8 cellular contexts compared by ENCODE assay signal in genomic region chr22:31496735-31497146, GRCh38. TPM values are rescaled to one million over a fixed set of nuclear protein-coding genes. Genes with fewer than 3 reads are reported as not detected.
DNase-seq lines count a peak whose midpoint lies in the region; ATAC-seq, FAIRE-seq and TF ChIP-seq lines count a peak whose summit lies in the region.

No MANE protein-coding gene starts in this region.

- no peaks in the 10 kb centered on the region for H3K27me3 Mint-ChIP-seq in activated naive CD8-positive, alpha-beta T cell

- H3K9ac ChIP-seq in HCT116 (ENCODE audit: low read length) (peak overlapping the region; percentile 94), OCI-LY3 (ENCODE audit: low read length) (peak overlapping the region; percentile 89)

- no peak for FAIRE-seq in small intestine (lab: Jason Lieb, UNC)

- TF ChIP-seq POLR2A in HCT116 (IDR thresholded peaks at IDR 0.05; ENCODE audit: borderline replicate concordance, extremely low read depth, insufficient read depth, insufficient read length): no peak

- no peaks in the 10 kb centered on the region for H3K27me3 ChIP-seq in HCT116 (ENCODE audit: insufficient read depth, low read length)
- no peaks in the 10 kb centered on the region for H3K27me3 ChIP-seq in OCI-LY3 (ENCODE audit: low read depth, low read length)
- H3K27me3 ChIP-seq in hepatocyte: no peaks in the 10 kb centered on the region
- H3K27me3 ChIP-seq in small intestine (ENCODE audit: control insufficient read depth in 2 of 2, insufficient read depth in 2 of 2, low read length in 2 of 2): no peaks in the 10 kb centered on the region

- no peaks in the 10 kb centered on the region for H3K9me3 Mint-ChIP-seq in activated naive CD8-positive, alpha-beta T cell (ENCODE audit: low read depth)

- H3K79me2 ChIP-seq in HCT116 (ENCODE audit: insufficient read depth, low read length) (peaks cover 17% of the 10 kb centered on the region), OCI-LY3 (ENCODE audit: low read length) (peaks cover 46% of the 10 kb centered on the region), hepatocyte (peaks cover 23% of the 10 kb centered on the region)

- POLR2A ChIA-PET in HCT116 (lab: Charles Lee): no interaction called here

- TF ChIP-seq CTCF in HCT116 (IDR thresholded peaks at IDR 0.05 in 2 of 3, conservative IDR thresholded peaks at IDR 0.05 in 1 of 3; ENCODE audit: borderline replicate concordance in 1 of 3, insufficient read depth in 1 of 3, low read depth in 2 of 3, low read length in 2 of 3) (no peak), OCI-LY3 (IDR thresholded peaks at IDR 0.05; ENCODE audit: low read depth, low read length) (no peak), hepatocyte (IDR thresholded peaks at IDR 0.05; ENCODE audit: poor library complexity) (no peak)

- H3K36me3 ChIP-seq in HCT116 (ENCODE audit: control insufficient read depth in 1 of 2, insufficient read depth in 2 of 2, low read length in 2 of 2): no peaks in the 10 kb centered on the region
- H3K36me3 ChIP-seq in OCI-LY3 (replicated peaks; ENCODE audit: low read depth, low read length): peaks cover 21% of the 10 kb centered on the region
- H3K36me3 ChIP-seq in hepatocyte (replicated peaks; ENCODE audit: insufficient read depth, low read depth): no peaks in the 10 kb centered on the region
- peaks cover 0 to 1% of the 10 kb centered on the region in 2 donors for H3K36me3 ChIP-seq in small intestine (ENCODE audit: control insufficient read depth in 2 of 2, insufficient read depth in 2 of 2, low read length in 2 of 2)

- peak overlapping the region; percentile 81 for H3K27ac ChIP-seq in HCT116 (ENCODE audit: low read depth, low read length)
- H3K27ac ChIP-seq in OCI-LY3 (ENCODE audit: low read length): peak overlapping the region; percentile 95
- H3K27ac ChIP-seq in hepatocyte: peak overlapping the region; percentile 58
- H3K27ac ChIP-seq in small intestine (ENCODE audit: low read depth in 1 of 2, low read length in 1 of 2): peak overlapping the region; percentile 76 to 80

- DNase-seq in COLO668 (lab: John Stamatoyannopoulos, UW; ENCODE audit: unreplicated experiment) (peak; percentile 51), HCT116 (ENCODE audit: low read depth, low spot score) (no peak), hepatocyte (ENCODE audit: low spot score) (peak; percentile 47), small intestine (no peak), NCI-H187 (lab: John Stamatoyannopoulos, UW) (no peak)
- no peak for DNase-seq in central memory CD4-positive, alpha-beta T cell

- WGBS in hepatocyte (ENCODE audit: low lambda C conversion rate, missing lambda C conversion rate): 3% methylated on average over 30 of the region's 30 CpGs
- 1% methylated on average over 26 to 30 of the region's 30 CpGs for WGBS in small intestine, 3 donors

- peaks cover 2% of the 10 kb centered on the region for H3K36me3 Mint-ChIP-seq in activated naive CD8-positive, alpha-beta T cell

- RAD21 ChIA-PET in HCT116 (lab: Charles Lee; ENCODE audit: low non-redundant PET in 1 of 2, low total read pairs in 2 of 2, uncharacterized antibody in 2 of 2, unreplicated experiment in 2 of 2): no interaction called here

- H3K4me3 Mint-ChIP-seq in activated naive CD8-positive, alpha-beta T cell: peak overlapping the region; percentile 97

- H3K4me2 ChIP-seq in HCT116 (ENCODE audit: low read length): peak overlapping the region; percentile 98
- H3K4me2 ChIP-seq in OCI-LY3 (ENCODE audit: low read length): peak overlapping the region; percentile 80
- peak overlapping the region; percentile 95 for H3K4me2 ChIP-seq in hepatocyte

- no peak for TF ChIP-seq RAD21 in HCT116 (IDR thresholded peaks at IDR 0.05; ENCODE audit: low read depth)

- H3K9me2 ChIP-seq in HCT116 (ENCODE audit: insufficient read depth) (no peaks in the 10 kb centered on the region), hepatocyte (replicated peaks; ENCODE audit: insufficient read depth) (no peaks in the 10 kb centered on the region)

- peak overlapping the region; percentile 97 for H3K27ac Mint-ChIP-seq in activated naive CD8-positive, alpha-beta T cell

- H3K4me3 ChIP-seq in HCT116 (replicated peaks in 1 of 2; ENCODE audit: low read depth in 1 of 2, low read length in 2 of 2): peak overlapping the region; percentile 90 to 99
- H3K4me3 ChIP-seq in OCI-LY3 (ENCODE audit: low read length): peak overlapping the region; percentile 85
- peak overlapping the region; percentile 66 for H3K4me3 ChIP-seq in hepatocyte
- peak overlapping the region; percentile 84 to 94 for H3K4me3 ChIP-seq in small intestine (ENCODE audit: low read depth in 1 of 2, low read length in 2 of 2)

- no peaks in the 10 kb centered on the region for H3K9me3 ChIP-seq in HCT116 (ENCODE audit: control insufficient read depth in 1 of 2, insufficient read depth in 1 of 2, low read depth in 1 of 2, low read length in 2 of 2)
- H3K9me3 ChIP-seq in OCI-LY3 (ENCODE audit: insufficient read depth, low read length): peaks cover 6% of the 10 kb centered on the region
- no peaks in the 10 kb centered on the region for H3K9me3 ChIP-seq in hepatocyte (ENCODE audit: low read depth)
- H3K9me3 ChIP-seq in small intestine (ENCODE audit: control insufficient read depth, low read depth): no peaks in the 10 kb centered on the region

- peaks cover 43% of the 10 kb centered on the region for H3K4me1 Mint-ChIP-seq in activated naive CD8-positive, alpha-beta T cell (ENCODE audit: low read depth)

- peak overlapping the region; percentile 29 for H2AFZ ChIP-seq in HCT116 (ENCODE audit: low read depth, low read length, poor library complexity, severe bottlenecking)
- peak overlapping the region; percentile 73 for H2AFZ ChIP-seq in OCI-LY3 (ENCODE audit: low read depth, low read length)
- H2AFZ ChIP-seq in hepatocyte: peak overlapping the region; percentile 68

- CTCF ChIA-PET in HCT116 (lab: Charles Lee): no interaction called here

- peaks cover 12 to 15% of the 10 kb centered on the region in 2 experiments for H3K4me1 ChIP-seq in HCT116 (ENCODE audit: control insufficient read depth in 1 of 2, insufficient read depth in 2 of 2, low read length in 2 of 2)
- peaks cover 32% of the 10 kb centered on the region for H3K4me1 ChIP-seq in OCI-LY3 (ENCODE audit: low read length)
- no peaks in the 10 kb centered on the region for H3K4me1 ChIP-seq in hepatocyte (ENCODE audit: insufficient read depth)
- peaks cover 0 to 5% of the 10 kb centered on the region in 2 donors for H3K4me1 ChIP-seq in small intestine (ENCODE audit: control insufficient read depth in 2 of 2, insufficient read depth in 1 of 2, low read depth in 1 of 2, low read length in 1 of 2)

- H4K20me1 ChIP-seq in HCT116 (ENCODE audit: insufficient read depth) (no peaks in the 10 kb centered on the region), OCI-LY3 (ENCODE audit: insufficient read depth, low read length) (0 out of 2 replicates have a peak, but pooled peaks cover 4% of the 10 kb centered on the region), hepatocyte (ENCODE audit: insufficient read depth, poor library complexity, severe bottlenecking) (no peaks in the 10 kb centered on the region)

- ATAC-seq in HCT116: peak; percentile 41

- intact Hi-C loops in HCT116 (cut with micrococcal nuclease): no loop called here

- BruUV-seq in HCT116 (replicated peaks; lab: Mats Ljungman, UMichigan): no TSS peak

TF ChIP-seq in HCT116, 20 proteins besides CTCF, POLR2A, EP300 and RAD21:
- TF ChIP-seq ZFX (IDR thresholded peaks at IDR 0.05) (peak; percentile 13), SIN3A (IDR thresholded peaks at IDR 0.05; ENCODE audit: low read depth) (no peak), ATF3 (IDR thresholded peaks at IDR 0.05) (no peak)

RNA-seq across cellular contexts. Expression of gene SFI1, which starts 0.4 kb away (rescaled TPM):
- 53.1 TPM for total RNA-seq in HCT116 (2021; ENCODE audit: unreplicated experiment)
- polyA plus RNA-seq in HCT116 (2012): 28.9 and 29.9 TPM in 2 replicates
- 14.2 and 16.1 TPM in 2 replicates for total RNA-seq in hepatocyte
- polyA plus RNA-seq in hepatocyte: 23.3 and 26.8 TPM in 2 replicates
- polyA plus RNA-seq in small intestine: 100 to 1,000 TPM in 2 of 3 donors, 10 to 100 TPM in 1; 21.5 to 174 (median 118) TPM

RNA-seq across cellular contexts. Expression of gene EIF4ENIF1, which starts 7.1 kb away (rescaled TPM):
- total RNA-seq in HCT116 (2021; ENCODE audit: unreplicated experiment) (24.2 TPM), hepatocyte (6.9 and 9.2 TPM in 2 replicates)
- polyA plus RNA-seq in HCT116 (2012): 16.1 and 16.3 TPM in 2 replicates
- polyA plus RNA-seq in hepatocyte (13.3 and 15.1 TPM in 2 replicates), small intestine (1 to 10 TPM; 8.1 to 9.4 (median 8.7) TPM)

Comparison
In these comparisons a context has a peak if more than half of its experiments do, and no peak if none do; other contexts are left out.
1. DNase-seq: peak in COLO668 (single experiment) and hepatocyte (single experiment); none in HCT116 (single experiment), small intestine (single experiment), central memory CD4-positive, alpha-beta T cell (single experiment) and NCI-H187 (0 of 2).
2. Peak in every context shown above with its lines, with median percentiles within 50 percentile points of each other: H2AFZ ChIP-seq, H3K27ac ChIP-seq, H3K4me2 ChIP-seq and H3K4me3 ChIP-seq.